ENCODE assay signal across 18 cellular contexts in genomic region chr1:237211031-237211430, GRCh38.
"Had no signal": no experiment of that assay in that cellular context is flagged by ENCODE, and none has a peak within 500 bp of the region (broad histone marks: within the 10 kb centered on the region; RNA-seq: fewer than 3 reads in every experiment).

No MANE protein-coding gene starts in this region.

- ATAC-seq: effector memory CD8-positive, alpha-beta T cell; gastroesophageal sphincter; naive thymus-derived CD4-positive, alpha-beta T cell; psoas muscle had no signal

- H3K27me3 ChIP-seq: esophagus squamous epithelium, gastroesophageal sphincter, hepatocyte, neutrophil had no signal

- H3K4me2 ChIP-seq: hepatocyte had no signal

- H3K9me3 ChIP-seq: esophagus squamous epithelium, gastroesophageal sphincter, neutrophil, psoas muscle had no signal

- H3K4me1 ChIP-seq: esophagus squamous epithelium, psoas muscle had no signal

- H2AFZ ChIP-seq: hepatocyte had no signal

- DNase-seq: cortex of kidney; effector memory CD8-positive, alpha-beta T cell; esophagus squamous epithelium; foreskin fibroblast; glutamatergic neuron; kidney; left cardiac atrium; mesendoderm; naive thymus-derived CD4-positive, alpha-beta T cell; nephron progenitor cell; psoas muscle; retina; small intestine; stimulated activated CD4-positive, alpha-beta T cell treated with anti-CD3 and anti-CD28 coated beads, Interleukin-12 subunit alpha, Interleukin-12 subunit beta, amount 100 ng/mL, for 4 hours; stimulated activated naive CD4-positive, alpha-beta T cell treated with Interleukin-2 at 50 U/mL for 16 hours had no signal

- FAIRE-seq: kidney, small intestine had no signal

- H3K27ac ChIP-seq: esophagus squamous epithelium, gastroesophageal sphincter, hepatocyte, neutrophil, psoas muscle had no signal

- H3K79me2 ChIP-seq: hepatocyte had no signal

- H3K36me3 ChIP-seq: esophagus squamous epithelium, gastroesophageal sphincter, neutrophil had no signal

- H3K4me3 ChIP-seq: esophagus squamous epithelium, gastroesophageal sphincter, hepatocyte, psoas muscle had no signal
